13 cellular contexts compared by ENCODE assay signal in genomic region chr3:147360936-147361670, GRCh38. TPM values are rescaled to one million over a fixed set of nuclear protein-coding genes. Genes with fewer than 3 reads are reported as not detected.
A peak's percentile ranks its signal among the peaks of the same experiment; 100 is the strongest.
DNase-seq lines count a peak whose midpoint lies in the region; ATAC-seq and TF ChIP-seq lines count a peak whose summit lies in the region.
"Had no signal": no experiment of that assay in that cellular context is flagged by ENCODE, and none has a peak within 500 bp of the region (broad histone marks: within the 10 kb centered on the region; RNA-seq: fewer than 3 reads in every experiment).

No MANE protein-coding gene starts in this region.

- H3K79me2 ChIP-seq in SK-N-SH (ENCODE audit: insufficient read depth), result no peaks in the 10 kb centered on the region

- ATAC-seq in HG03442 (IDR thresholded peaks at IDR 0.05; ENCODE audit: unreplicated experiment) (peak; percentile 65), HG03565 (IDR thresholded peaks at IDR 0.05; ENCODE audit: unreplicated experiment) (no peak), T-helper 17 cell (no peak), GM19328 (IDR thresholded peaks at IDR 0.05; ENCODE audit: unreplicated experiment) (no peak), left colon (no peak)
- ATAC-seq: body of pancreas had no signal

- TF ChIP-seq EP300 in SK-N-SH (IDR thresholded peaks at IDR 0.05; ENCODE audit: borderline replicate concordance in 1 of 2, low read depth in 1 of 2, low read length in 1 of 2), result no peak

- no peak for TF ChIP-seq RAD21 in SK-N-SH (IDR thresholded peaks at IDR 0.05; ENCODE audit: low read length)

- H2AFZ ChIP-seq in SK-N-SH (ENCODE audit: low read depth), result no peak overlapping the region

- POLR2A ChIA-PET in SK-N-SH (lab: Yijun Ruan, JAX), result interaction anchor here (1.3 kb wide), 1 partner anchor 31 kb away, joined by 4 read pairs; no protein-coding TSS in a partner anchor

- H3K4me3 Mint-ChIP-seq in T-helper 17 cell, result no peak overlapping the region

- no peaks in the 10 kb centered on the region for H3K9me2 ChIP-seq in SK-N-SH

- no peaks in the 10 kb centered on the region for H3K36me3 ChIP-seq in SK-N-SH (replicated peaks in 1 of 2; ENCODE audit: control insufficient read depth in 1 of 2, insufficient read depth in 2 of 2, low read length in 1 of 2)
- no peaks in the 10 kb centered on the region for H3K36me3 ChIP-seq in iPS-15b (ENCODE audit: control insufficient read depth, insufficient read depth, low read length)
- H3K36me3 ChIP-seq: thoracic aorta had no signal

- H3K36me3 Mint-ChIP-seq in T-helper 17 cell (ENCODE audit: low read depth), result no peaks in the 10 kb centered on the region

- intact Hi-C loops in left colon (cut with DNase I, micrococcal nuclease), result no loop called here

- DNase-seq in EL (peak; percentile 37), SK-N-SH (peak; percentile 62), T-helper 17 cell (no peak), left colon (no peak)

- TF ChIP-seq CTCF in SK-N-SH (IDR thresholded peaks at IDR 0.05), result no peak

- H3K4me3 ChIP-seq in SK-N-SH (ENCODE audit: low read depth in 2 of 2, low read length in 1 of 2), result peak overlapping the region in 1 of 2 experiments; percentile 0; a peak in 2 of 4 replicates
- peak overlapping the region; percentile 24 for H3K4me3 ChIP-seq in iPS-15b (ENCODE audit: low read depth, low read length)
- H3K4me3 ChIP-seq: body of pancreas, psoas muscle, thoracic aorta had no signal

- H4K20me1 ChIP-seq in SK-N-SH (ENCODE audit: insufficient read depth), result no peaks in the 10 kb centered on the region

- H3K9ac ChIP-seq in SK-N-SH (no peak overlapping the region), iPS-15b (ENCODE audit: low read depth, low read length) (no peak overlapping the region)

- H3K27me3 ChIP-seq in SK-N-SH (ENCODE audit: insufficient read depth), result peaks cover 62% of the 10 kb centered on the region
- peaks cover 100% of the 10 kb centered on the region for H3K27me3 ChIP-seq in iPS-15b (ENCODE audit: control insufficient read depth, insufficient read depth, low read length)

- 13% methylated on average over 19 of the region's 19 CpGs for WGBS in SK-N-SH (ENCODE audit: low lambda C conversion rate)

- CTCF ChIA-PET in SK-N-SH (lab: Yijun Ruan, JAX), result interaction anchor here (0.6 to 2.7 kb wide), 13 partner anchors 9 to 1282 kb away, joined by 3 to 9 read pairs (median 3); no protein-coding TSS in a partner anchor

- no peaks in the 10 kb centered on the region for H3F3A ChIP-seq in SK-N-SH (replicated peaks; ENCODE audit: insufficient read depth)

- no peaks in the 10 kb centered on the region for H3K4me1 Mint-ChIP-seq in T-helper 17 cell

- H3K4me2 ChIP-seq in SK-N-SH, result peak overlapping the region; percentile 38; the same call in 1 of the 2 replicates

- H3K27ac ChIP-seq in SK-N-SH (ENCODE audit: low read depth in 2 of 2, low read length in 1 of 2), result no peak overlapping the region
- H3K27ac ChIP-seq: body of pancreas, psoas muscle, thoracic aorta had no signal

- no peak overlapping the region for H3K27ac Mint-ChIP-seq in T-helper 17 cell

- H3K27me3 Mint-ChIP-seq in T-helper 17 cell, result peaks cover 49% of the 10 kb centered on the region

- no peaks in the 10 kb centered on the region for H3K9me3 ChIP-seq in SK-N-SH
- no peaks in the 10 kb centered on the region for H3K9me3 ChIP-seq in iPS-15b (ENCODE audit: control insufficient read depth, insufficient read depth, low read length)
- H3K9me3 ChIP-seq in T-helper 17 cell (ENCODE audit: control insufficient read depth, low read length, poor library complexity, severe bottlenecking), result no peaks in the 10 kb centered on the region
- H3K9me3 ChIP-seq: body of pancreas, Caco-2, psoas muscle, thoracic aorta had no signal

- H3K4me1 ChIP-seq in SK-N-SH (ENCODE audit: control insufficient read depth in 1 of 2, insufficient read depth in 2 of 2, low read depth in 1 of 2, low read length in 1 of 2) (peaks cover 0 to 2% of the 10 kb centered on the region in 2 experiments; a peak in 1 of 4 replicates), iPS-15b (ENCODE audit: control insufficient read depth, insufficient read depth, low read length) (peaks cover 23% of the 10 kb centered on the region)
- H3K4me1 ChIP-seq: Caco-2, psoas muscle had no signal

TF ChIP-seq in SK-N-SH, 30 proteins besides CTCF, POLR2A, EP300 and RAD21:
- TF ChIP-seq GATA2 (CRISPR knock-in tag; IDR thresholded peaks at IDR 0.05) (no peak), SMC3 (IDR thresholded peaks at IDR 0.05; ENCODE audit: low read depth, low read length) (no peak), RXRA (IDR thresholded peaks at IDR 0.05; ENCODE audit: borderline replicate concordance, low read depth) (no peak), NFIC (IDR thresholded peaks at IDR 0.05; ENCODE audit: borderline replicate concordance) (no peak), GABPA (IDR thresholded peaks at IDR 0.05; ENCODE audit: low read depth) (no peak), USF1 (IDR thresholded peaks at IDR 0.05; ENCODE audit: borderline replicate concordance, low read depth) (no peak), SIN3A (IDR thresholded peaks at IDR 0.05; ENCODE audit: borderline replicate concordance, low read depth, low read length) (no peak), EZH2phosphoT487 (IDR thresholded peaks at IDR 0.05; ENCODE audit: borderline replicate concordance, low read depth) (no peak), TAF1 (IDR thresholded peaks at IDR 0.05; ENCODE audit: borderline replicate concordance, low read depth, low read length) (no peak), FOXM1 (IDR thresholded peaks at IDR 0.05; ENCODE audit: low read depth) (no peak), MEF2A (IDR thresholded peaks at IDR 0.05; ENCODE audit: borderline replicate concordance, low read depth) (no peak), REST (IDR thresholded peaks at IDR 0.05; ENCODE audit: low read depth, low read length) (no peak), JUND (IDR thresholded peaks at IDR 0.05) (no peak), RCOR1 (IDR thresholded peaks at IDR 0.05; ENCODE audit: low read length) (no peak), ZBTB33 (IDR thresholded peaks at IDR 0.05; ENCODE audit: borderline replicate concordance, low read depth) (no peak), TEAD4 (IDR thresholded peaks at IDR 0.05; ENCODE audit: borderline replicate concordance, insufficient read depth) (no peak)
TF ChIP-seq in SK-N-SH: peak in this region for 0.

RNA-seq across cellular contexts. Expression of gene ZIC4, which starts 45.2 kb away (rescaled TPM):
- polyA plus RNA-seq in SK-N-SH (2012; rRNA removed), result 1.3 and 2.0 TPM in 2 replicates
- polyA plus RNA-seq in SK-N-SH (2012; cell fraction: cytosol; rRNA removed), result 1.1 and 1.4 TPM in 2 replicates
- polyA plus RNA-seq in SK-N-SH (2012; cell fraction: nucleus; rRNA removed), result 4.5 and 7.1 TPM in 2 replicates
- total RNA-seq in T-helper 17 cell (not detected), left colon (not detected)
- total RNA-seq: body of pancreas, Caco-2, liver, thoracic aorta had no signal

RNA-seq across cellular contexts. Expression of gene ZIC1, which starts 48.1 kb away (rescaled TPM):
- polyA plus RNA-seq in SK-N-SH (2012; rRNA removed), result 11.3 and 16.7 TPM in 2 replicates
- 8.2 and 11.4 TPM in 2 replicates for polyA plus RNA-seq in SK-N-SH (2012; cell fraction: cytosol; rRNA removed)
- 30.4 and 42.9 TPM in 2 replicates for polyA plus RNA-seq in SK-N-SH (2012; cell fraction: nucleus; rRNA removed)
- total RNA-seq in T-helper 17 cell, result not detected
- not detected for total RNA-seq in left colon
- total RNA-seq: body of pancreas, Caco-2, liver had no signal

Comparison
In these comparisons a context has a peak if more than half of its experiments do, and no peak if none do; other contexts are left out.
1. DNase-seq: peak in EL (single experiment) and SK-N-SH (single experiment); none in T-helper 17 cell (0 of 3) and left colon (0 of 2).